Comparison of ENCODE assay signal across 9 cellular contexts in genomic region chr15:59247364-59247763, GRCh38. TPM values are rescaled to one million over a fixed set of nuclear protein-coding genes. Genes with fewer than 3 reads are reported as not detected.
DNase-seq lines count a peak whose midpoint lies in the region; ATAC-seq and TF ChIP-seq lines count a peak whose summit lies in the region.
"Had no signal": no experiment of that assay in that cellular context is flagged by ENCODE, and none has a peak within 500 bp of the region (broad histone marks: within the 10 kb centered on the region; RNA-seq: fewer than 3 reads in every experiment).

No MANE protein-coding gene starts in this region.

- H3K4me3 ChIP-seq in Loucy (ENCODE audit: low read length, poor library complexity, severe bottlenecking) (no peak overlapping the region), body of pancreas (no peak overlapping the region)

- no peak for TF ChIP-seq POLR2A in body of pancreas (IDR thresholded peaks at IDR 0.05)

- no peaks in the 10 kb centered on the region for H3K27me3 ChIP-seq in Loucy (ENCODE audit: insufficient read depth, low read length, poor library complexity, severe bottlenecking)
- no peaks in the 10 kb centered on the region for H3K27me3 ChIP-seq in body of pancreas

- H3K27ac ChIP-seq in body of pancreas = no peak overlapping the region

- ATAC-seq in body of pancreas (peak; percentile 64), HG02571 (IDR thresholded peaks at IDR 0.05; ENCODE audit: unreplicated experiment) (no peak), HG03342 (IDR thresholded peaks at IDR 0.05; ENCODE audit: unreplicated experiment) (no peak)

- no peaks in the 10 kb centered on the region for H3K9me3 Mint-ChIP-seq in immature natural killer cell

- intact Hi-C loops in body of pancreas (cut with DNase I) = loop anchor here (10.0 kb wide), 1 partner anchor 247 kb away; no protein-coding TSS in a partner anchor

- TF ChIP-seq CTCF in Loucy (conservative IDR thresholded peaks at IDR 0.05; ENCODE audit: low read length) (peak; percentile 76), body of pancreas (IDR thresholded peaks at IDR 0.05) (peak; percentile 5 to 59 (median 51))

- H3K36me3 ChIP-seq in Loucy (ENCODE audit: insufficient read depth, low read length) (no peaks in the 10 kb centered on the region), body of pancreas (replicated peaks in 1 of 2; ENCODE audit: insufficient read depth in 1 of 2, low read depth in 2 of 2) (no peaks in the 10 kb centered on the region)

- H3F3A ChIP-seq in Loucy (ENCODE audit: low read depth) = no peaks in the 10 kb centered on the region

- H3K9me3 ChIP-seq in Loucy (ENCODE audit: insufficient read depth, low read depth, low read length) (no peaks in the 10 kb centered on the region), body of pancreas (no peaks in the 10 kb centered on the region)

- DNase-seq in ELR (ENCODE audit: low read depth) (peak; percentile 80), T-helper 2 cell (peak in 4 of 5 experiments; percentile 12 to 80 (median 14)), body of pancreas (peak; percentile 52 to 68 (median 63)), immature natural killer cell (peak; percentile 54 to 69 (median 65))
- peak; percentile 11 to 18 for DNase-seq in stimulated activated CD4-positive, alpha-beta T cell treated with anti-CD3 and anti-CD28 coated beads, Interleukin-1b, Interleukin-23, amount 100 ng/mL, for 4 hours (ENCODE audit: low read depth in 2 of 2)

- no peaks in the 10 kb centered on the region for H3K79me2 ChIP-seq in Loucy (ENCODE audit: insufficient read depth, low read length)

- H3K4me2 ChIP-seq in Loucy (ENCODE audit: low read depth, low read length, poor library complexity, severe bottlenecking) = no peak overlapping the region

- peaks cover 7 to 13% of the 10 kb centered on the region in 2 donors for H3K4me1 Mint-ChIP-seq in immature natural killer cell

- 8 to 21% methylated on average over 2 of the region's 2 CpGs for WGBS in body of pancreas, 2 donors

- H3K27ac Mint-ChIP-seq in immature natural killer cell = peak overlapping the region in 2 of 6 donors; percentile 18 to 45

- H4K20me1 ChIP-seq in Loucy (ENCODE audit: insufficient read depth, low read length, poor library complexity, severe bottlenecking) = no peaks in the 10 kb centered on the region

- H2AFZ ChIP-seq in Loucy (ENCODE audit: low read length) = peak overlapping the region; percentile 47; the same call in 1 of the 2 replicates

- H3K4me1 ChIP-seq in Loucy (ENCODE audit: insufficient read depth, low read length, poor library complexity, severe bottlenecking) = no peaks in the 10 kb centered on the region
- H3K4me1 ChIP-seq in body of pancreas = no peaks in the 10 kb centered on the region

- H3K9me2 ChIP-seq in Loucy (replicated peaks; ENCODE audit: low read depth, low read length) = no peaks in the 10 kb centered on the region

- no peak overlapping the region for H3K4me3 Mint-ChIP-seq in immature natural killer cell

- H3K27me3 Mint-ChIP-seq in immature natural killer cell (ENCODE audit: low read depth in 3 of 3) = peaks cover 0 to 6% (median 0%) of the 10 kb centered on the region in 3 donors

- H3K36me3 Mint-ChIP-seq in immature natural killer cell = no peaks in the 10 kb centered on the region

- H3K9ac ChIP-seq in Loucy (ENCODE audit: low read depth, low read length, poor library complexity, severe bottlenecking) = no peak overlapping the region

RNA-seq across cellular contexts. Expression of gene LDHAL6B, which starts 40.7 kb away (rescaled TPM):
- total RNA-seq in body of pancreas = not detected
- polyA plus RNA-seq in immature natural killer cell = not detected
- total RNA-seq: aorta had no signal
- polyA plus RNA-seq: aorta had no signal

Comparison
In these comparisons a context has a peak if more than half of its experiments do, and no peak if none do; other contexts are left out.
1. DNase-seq: peak in every context shown above with its lines; median percentile 80 in ELR; 65 in immature natural killer cell; 63 in body of pancreas; 14 in stimulated activated CD4-positive, alpha-beta T cell treated with anti-CD3 and anti-CD28 coated beads, Interleukin-1b, Interleukin-23, amount 100 ng/mL, for 4 hours; 14 in T-helper 2 cell.